In the genomic region with DNA sequence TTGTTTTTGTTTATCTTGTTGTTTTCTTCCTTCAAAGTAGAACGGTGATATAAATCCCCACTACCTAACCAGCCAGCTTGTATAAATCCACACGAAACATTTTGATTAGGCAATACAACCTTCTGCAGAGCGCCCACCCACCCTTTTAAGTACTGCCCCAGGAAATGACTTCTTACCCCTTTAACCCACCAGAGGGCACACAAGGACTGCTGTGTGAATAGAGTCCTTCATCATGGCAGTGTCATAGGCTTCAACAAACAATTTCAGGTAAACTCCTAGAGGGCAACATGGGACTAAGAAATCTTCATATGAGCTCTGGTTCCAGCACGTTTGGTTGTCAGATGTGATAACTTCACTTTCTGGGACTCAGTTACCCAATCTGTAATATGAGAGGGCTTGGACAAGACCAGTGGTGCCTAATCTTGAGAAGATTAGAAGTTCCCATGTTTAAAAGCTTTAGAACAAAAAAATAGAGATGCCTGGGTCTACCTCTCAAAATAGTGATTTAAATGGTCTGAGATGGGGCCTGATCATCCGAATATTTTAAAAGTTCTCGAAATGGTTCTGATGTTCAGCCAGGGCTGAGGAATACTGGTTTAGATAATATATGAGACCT, we compare ENCODE assay signal across 8 cellular contexts. TPM values are rescaled to one million over a fixed set of nuclear protein-coding genes. Genes with fewer than 3 reads are reported as not detected.
DNase-seq lines count a peak whose midpoint lies in the region; ATAC-seq and TF ChIP-seq lines count a peak whose summit lies in the region.

No MANE protein-coding gene starts in this region.

- peaks cover 9% of the 10 kb centered on the region for H3K4me1 Mint-ChIP-seq in endodermal cell

- peak overlapping the region; percentile 35 for H3K27ac Mint-ChIP-seq in endodermal cell

- H3K79me1 ChIP-seq in mesendoderm (ENCODE audit: low read length): no peaks in the 10 kb centered on the region

- POLR2A ChIA-PET in BJ (lab: Charles Lee): interaction anchor here (0.5 kb wide), 1 partner anchor 97 kb away, joined by 3 read pairs; no protein-coding TSS in a partner anchor

- H2AK5ac ChIP-seq in mesendoderm (ENCODE audit: low read length): no peak overlapping the region

- peak; percentile 86 for TF ChIP-seq CTCF in BJ (IDR thresholded peaks at IDR 0.05; ENCODE audit: insufficient read depth, low read depth, low read length)
- peak; percentile 66 for TF ChIP-seq CTCF in WI38 (IDR thresholded peaks at IDR 0.05; ENCODE audit: low read depth, low read length)
- peak; percentile 92 for TF ChIP-seq CTCF in endodermal cell (conservative IDR thresholded peaks at IDR 0.05)
- TF ChIP-seq CTCF in thoracic aorta (IDR thresholded peaks at IDR 0.05): peak; percentile 72

- H3K27me3 ChIP-seq in BJ (ENCODE audit: control insufficient read depth, insufficient read depth, low read length) (no peaks in the 10 kb centered on the region), endodermal cell (ENCODE audit: control insufficient read depth, insufficient read depth, low read length, poor library complexity, severe bottlenecking) (no peaks in the 10 kb centered on the region), mesendoderm (ENCODE audit: insufficient read depth, low read length, poor library complexity) (no peaks in the 10 kb centered on the region), thoracic aorta (replicated peaks; ENCODE audit: insufficient read depth) (no peaks in the 10 kb centered on the region)

- H3K23ac ChIP-seq in mesendoderm (ENCODE audit: low read length): no peak overlapping the region

- H3K4me2 ChIP-seq in mesendoderm (ENCODE audit: low read length): no peak overlapping the region

- no peaks in the 10 kb centered on the region for H3K79me2 ChIP-seq in mesendoderm (ENCODE audit: control insufficient read depth, insufficient read depth, low read length)

- H3K9ac ChIP-seq in endodermal cell (ENCODE audit: extremely low read depth, low read length, poor library complexity, severe bottlenecking): no peak overlapping the region
- H3K9ac ChIP-seq in mesendoderm (ENCODE audit: low read length): no peak overlapping the region

- H4K5ac ChIP-seq in mesendoderm (ENCODE audit: low read length): no peak overlapping the region

- CTCF ChIA-PET in BJ (lab: Yijun Ruan, JAX): interaction anchor here (0.5 to 7.1 kb wide), 70 partner anchors 9 to 1803 kb away, joined by 3 to 76 read pairs (median 4); partner anchors contain the start of genes AMOTL1, CWC15 and KDM4D

- H4K8ac ChIP-seq in mesendoderm (ENCODE audit: low read depth, low read length): peak overlapping the region; percentile 7

- H2BK5ac ChIP-seq in mesendoderm (ENCODE audit: low read length): peak overlapping the region; percentile 76

- H3K56ac ChIP-seq in mesendoderm (ENCODE audit: low read length): no peak overlapping the region

- H3K4me1 ChIP-seq in endodermal cell (ENCODE audit: control insufficient read depth, insufficient read depth, low read length) (no peaks in the 10 kb centered on the region), mesendoderm (ENCODE audit: control insufficient read depth, low read depth, low read length) (no peaks in the 10 kb centered on the region), thoracic aorta (ENCODE audit: control insufficient read depth in 1 of 2, low read depth in 2 of 2) (no peaks in the 10 kb centered on the region)

- ATAC-seq in GM18873 (IDR thresholded peaks at IDR 0.05; ENCODE audit: low FRiP score, unreplicated experiment) (peak; percentile 62), HG03432 (IDR thresholded peaks at IDR 0.05; ENCODE audit: unreplicated experiment) (peak; percentile 95), thoracic aorta (ENCODE audit: insufficient number of reproducible peaks, low FRiP score, low read depth) (no peak)

- H3K4ac ChIP-seq in mesendoderm (ENCODE audit: low read depth, low read length): no peak overlapping the region

- WGBS in endodermal cell (ENCODE audit: insufficient coverage in 1 of 2, insufficient read length in 1 of 2), 2 experiments: 38 to 72% methylated on average over 3 to 6 of the region's 6 CpGs
- no CpG with 5 or more reads among the region's 6 CpGs for WGBS in mesendoderm (ENCODE audit: extremely low coverage, insufficient coverage, low lambda C conversion rate)

- peak overlapping the region; percentile 93 for H3K18ac ChIP-seq in mesendoderm (ENCODE audit: low read length)

- H3K27ac ChIP-seq in endodermal cell (ENCODE audit: low read depth, low read length): no peak overlapping the region
- H3K27ac ChIP-seq in mesendoderm (ENCODE audit: low read depth, low read length): no peak overlapping the region
- no peak overlapping the region for H3K27ac ChIP-seq in thoracic aorta

- H3K36me3 ChIP-seq in BJ (ENCODE audit: control insufficient read depth, insufficient read depth, low read length): no peaks in the 10 kb centered on the region
- peaks cover 22% of the 10 kb centered on the region for H3K36me3 ChIP-seq in endodermal cell (ENCODE audit: control insufficient read depth, insufficient read depth, low read length)
- no peaks in the 10 kb centered on the region for H3K36me3 ChIP-seq in mesendoderm (ENCODE audit: control insufficient read depth, insufficient read depth, low read length)
- H3K36me3 ChIP-seq in thoracic aorta: peaks cover 8% of the 10 kb centered on the region

- H2BK15ac ChIP-seq in mesendoderm (replicated peaks; ENCODE audit: low read depth): peak overlapping the region; percentile 39

- H3K9me3 ChIP-seq in endodermal cell (ENCODE audit: control insufficient read depth, low read length) (peaks cover 46% of the 10 kb centered on the region), thoracic aorta (no peaks in the 10 kb centered on the region)

- H3K27me3 Mint-ChIP-seq in endodermal cell (ENCODE audit: insufficient read depth): peaks cover 5% of the 10 kb centered on the region

- no peak overlapping the region for H3K4me3 Mint-ChIP-seq in endodermal cell

- no peak overlapping the region for H2BK120ac ChIP-seq in mesendoderm (ENCODE audit: low read depth, low read length)

- DNase-seq in BJ (ENCODE audit: low read depth) (peak; percentile 23), NCI-H226 (peak; percentile 47), endodermal cell (peak; percentile 92), mesendoderm (peak; percentile 96), thoracic aorta (ENCODE audit: low spot score) (no peak)

- peaks cover 44% of the 10 kb centered on the region for H3K9me3 Mint-ChIP-seq in endodermal cell

- H3K36me3 Mint-ChIP-seq in endodermal cell (ENCODE audit: low read depth): peaks cover 31% of the 10 kb centered on the region

- H3K4me3 ChIP-seq in BJ (ENCODE audit: low read depth, low read length) (no peak overlapping the region), WI38 (ENCODE audit: low read depth, low read length) (no peak overlapping the region), endodermal cell (ENCODE audit: low read length) (no peak overlapping the region), mesendoderm (ENCODE audit: low read length) (no peak overlapping the region), thoracic aorta (no peak overlapping the region)

RNA-seq across cellular contexts. Expression of gene PIWIL4, which starts 56.1 kb away (rescaled TPM):
- 1.6 and 2.7 TPM in 2 replicates for polyA plus RNA-seq in BJ (2011; rRNA removed)
- polyA minus RNA-seq in BJ (2011; rRNA and poly(A)+ RNA removed): 1.2 and 1.3 TPM in 2 replicates
- total RNA-seq in endodermal cell: under 1 TPM; 0.24 to 0.82 TPM
- 0.53 TPM for polyA plus RNA-seq in endodermal cell (2013, experiment 1 of 2)
- polyA plus RNA-seq in endodermal cell (2013, experiment 2 of 2): 0.83 TPM
- polyA plus RNA-seq in mesendoderm (2013, experiment 1 of 2): 0.13 TPM
- polyA plus RNA-seq in mesendoderm (2013, experiment 2 of 2): 0.21 TPM
- total RNA-seq in thoracic aorta: 10 to 100 TPM; 11.5 to 13.5 TPM

Comparison
In these comparisons a context has a peak if more than half of its experiments do, and no peak if none do; other contexts are left out.
1. RNA of gene PIWIL4, which starts 56.1 kb away (total RNA-seq): 11.5 to 13.5 TPM in thoracic aorta; 0.24 to 0.82 TPM in endodermal cell; every median in the first group is over 4 times any median in the second.
2. Peak in every context shown above with its lines, with median percentiles within 50 percentile points of each other: CTCF ChIP-seq.